ENCODE assay signal across 12 cellular contexts in the genomic region with DNA sequence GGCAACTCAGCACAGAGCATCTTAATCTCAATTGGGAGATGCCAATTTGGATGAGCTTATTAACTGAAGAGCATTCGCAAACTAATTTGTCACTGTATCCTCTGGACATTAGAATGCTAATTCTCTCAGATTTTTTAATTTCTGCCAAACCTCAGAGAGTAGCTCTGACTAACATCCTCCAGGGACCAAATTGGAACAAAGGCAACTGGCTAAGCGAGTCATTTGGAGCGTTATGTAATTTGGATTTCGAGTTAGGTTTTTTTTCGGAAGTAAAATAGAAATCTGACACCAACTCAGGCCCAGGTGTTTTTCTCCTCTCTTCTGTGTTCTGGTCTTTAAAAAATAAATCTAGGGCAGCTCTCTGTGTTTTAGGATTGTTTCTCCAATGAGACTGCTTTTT.
DNase-seq lines count a peak whose midpoint lies in the region; ATAC-seq and TF ChIP-seq lines count a peak whose summit lies in the region.
"Had no signal": no experiment of that assay in that cellular context is flagged by ENCODE, and none has a peak within 500 bp of the region (broad histone marks: within the 10 kb centered on the region; RNA-seq: fewer than 3 reads in every experiment).

No MANE protein-coding gene starts in this region.

- H3K27me3 Mint-ChIP-seq in activated naive CD4-positive, alpha-beta T cell treated with anti-CD3 and anti-CD28 coated beads, Interleukin-2, amount 10 ng/mL, durations not matched to agents 7 days and 5 days, result no peaks in the 10 kb centered on the region
- H3K27me3 Mint-ChIP-seq: CD4-positive, CD25-positive, alpha-beta regulatory T cell; memory B cell had no signal

- H3K27me3 ChIP-seq in right cardiac atrium (ENCODE audit: control insufficient read depth, insufficient read depth), result no peaks in the 10 kb centered on the region
- H3K27me3 ChIP-seq in thyroid gland, result no peaks in the 10 kb centered on the region
- H3K27me3 ChIP-seq: tibial nerve had no signal

- intact Hi-C loops in right cardiac atrium (cut with DNase I) (no loop called here), thyroid gland (cut with DNase I) (no loop called here)

- H3K36me3 ChIP-seq in thyroid gland, result no peaks in the 10 kb centered on the region
- H3K36me3 ChIP-seq: tibial nerve had no signal

- ATAC-seq in right cardiac atrium, result peak; percentile 67 to 69
- ATAC-seq in HG02852 (IDR thresholded peaks at IDR 0.05; ENCODE audit: unreplicated experiment), result no peak

- DNase-seq in AG09309 (ENCODE audit: low read depth) (peak; percentile 41), LHCN-M2 (ENCODE audit: low read depth) (peak; percentile 80), right cardiac atrium (no peak), thyroid gland (no peak), amniotic stem cell (lab: John Stamatoyannopoulos, UW) (no peak)
- DNase-seq in activated naive CD4-positive, alpha-beta T cell treated with anti-CD3 and anti-CD28 coated beads, Interleukin-2, amount 10 ng/mL, durations not matched to agents 7 days and 5 days, result no peak
- DNase-seq: CD4-positive, CD25-positive, alpha-beta regulatory T cell had no signal

- H3K9me3 ChIP-seq in right cardiac atrium (ENCODE audit: control insufficient read depth, low read length) (no peaks in the 10 kb centered on the region), thyroid gland (no peaks in the 10 kb centered on the region)
- H3K9me3 ChIP-seq: tibial nerve had no signal

- H3K36me3 Mint-ChIP-seq in activated naive CD4-positive, alpha-beta T cell treated with anti-CD3 and anti-CD28 coated beads, Interleukin-2, amount 10 ng/mL, durations not matched to agents 7 days and 5 days, result no peaks in the 10 kb centered on the region
- H3K36me3 Mint-ChIP-seq: CD4-positive, CD25-positive, alpha-beta regulatory T cell; memory B cell had no signal

- H3K4me3 ChIP-seq in AG09309 (ENCODE audit: control insufficient read depth, low read depth, low read length), result no peak overlapping the region
- no peak overlapping the region for H3K4me3 ChIP-seq in right cardiac atrium (ENCODE audit: low read length)
- H3K4me3 ChIP-seq in thyroid gland (replicated peaks in 1 of 3), result no peak overlapping the region
- H3K4me3 ChIP-seq: coronary artery, tibial nerve had no signal

- no peak overlapping the region for H3K4me3 Mint-ChIP-seq in activated naive CD4-positive, alpha-beta T cell treated with anti-CD3 and anti-CD28 coated beads, Interleukin-2, amount 10 ng/mL, durations not matched to agents 7 days and 5 days
- H3K4me3 Mint-ChIP-seq: CD4-positive, CD25-positive, alpha-beta regulatory T cell; memory B cell had no signal

- no peaks in the 10 kb centered on the region for H3K4me1 Mint-ChIP-seq in activated naive CD4-positive, alpha-beta T cell treated with anti-CD3 and anti-CD28 coated beads, Interleukin-2, amount 10 ng/mL, durations not matched to agents 7 days and 5 days
- H3K4me1 Mint-ChIP-seq: CD4-positive, CD25-positive, alpha-beta regulatory T cell; memory B cell had no signal

- TF ChIP-seq POLR2A in thyroid gland (IDR thresholded peaks at IDR 0.05), result no peak

- no peak for TF ChIP-seq CTCF in AG09309 (IDR thresholded peaks at IDR 0.05; ENCODE audit: control insufficient read depth, insufficient read depth, low read depth, low read length, missing control alignments)
- no peak for TF ChIP-seq CTCF in thyroid gland (IDR thresholded peaks at IDR 0.05)

- H3K27ac ChIP-seq in angular gyrus (ENCODE audit: low read depth, low read length) (peak overlapping the region; percentile 64), right cardiac atrium (ENCODE audit: low read length) (no peak overlapping the region), thyroid gland (no peak overlapping the region)
- H3K27ac ChIP-seq: coronary artery, tibial nerve had no signal

- H3K4me1 ChIP-seq in right cardiac atrium (ENCODE audit: control insufficient read depth, insufficient read depth, low read length), result peaks cover 1% of the 10 kb centered on the region
- H3K4me1 ChIP-seq in thyroid gland, result no peaks in the 10 kb centered on the region

- no peak overlapping the region for H3K27ac Mint-ChIP-seq in activated naive CD4-positive, alpha-beta T cell treated with anti-CD3 and anti-CD28 coated beads, Interleukin-2, amount 10 ng/mL, durations not matched to agents 7 days and 5 days
- H3K27ac Mint-ChIP-seq: CD4-positive, CD25-positive, alpha-beta regulatory T cell; memory B cell had no signal

- H3K9me3 Mint-ChIP-seq in activated naive CD4-positive, alpha-beta T cell treated with anti-CD3 and anti-CD28 coated beads, Interleukin-2, amount 10 ng/mL, durations not matched to agents 7 days and 5 days, result peaks cover 5% of the 10 kb centered on the region
- H3K9me3 Mint-ChIP-seq: memory B cell had no signal

- CTCF ChIA-PET in activated naive CD4-positive, alpha-beta T cell treated with anti-CD3 and anti-CD28 coated beads, Interleukin-2, amount 10 ng/mL, durations not matched to agents 7 days and 5 days (lab: Charles Lee), result no interaction called here

- WGBS in right cardiac atrium, result 33% methylated on average over 5 of the region's 5 CpGs
- WGBS in thyroid gland, 2 donors, result 60 to 78% methylated on average over 5 of the region's 5 CpGs

Comparison
In these comparisons a context has a peak if more than half of its experiments do, and no peak if none do; other contexts are left out.
1. DNase-seq: peak in AG09309 (single experiment) and LHCN-M2 (single experiment); none in right cardiac atrium (0 of 3), thyroid gland (0 of 2), activated naive CD4-positive, alpha-beta T cell treated with anti-CD3 and anti-CD28 coated beads, Interleukin-2, amount 10 ng/mL, durations not matched to agents 7 days and 5 days (single experiment) and amniotic stem cell (single experiment).